In the genomic region with DNA sequence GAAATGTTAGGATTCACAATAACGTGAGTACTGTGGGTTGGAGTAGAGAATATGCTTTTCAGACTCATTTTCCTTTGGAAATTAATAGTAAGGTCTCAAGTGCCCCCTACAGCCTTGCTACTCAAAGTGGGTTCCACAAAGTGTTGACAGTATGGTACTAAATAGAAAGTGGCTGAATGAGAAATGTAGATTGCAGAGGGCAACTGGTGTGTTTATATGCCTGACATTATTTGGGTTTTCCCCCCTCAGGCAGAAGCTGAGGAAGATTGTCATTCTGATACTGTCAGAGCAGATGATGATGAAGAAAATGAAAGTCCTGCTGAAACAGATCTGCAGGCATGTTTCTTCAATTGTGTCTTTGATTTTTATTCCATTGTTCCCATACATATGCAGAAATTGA, we compare ENCODE assay signal across 11 cellular contexts. TPM values are rescaled to one million over a fixed set of nuclear protein-coding genes. Genes with fewer than 3 reads are reported as not detected.
DNase-seq lines count a peak whose midpoint lies in the region; ATAC-seq, FAIRE-seq and TF ChIP-seq lines count a peak whose summit lies in the region.
"Had no signal": no experiment of that assay in that cellular context is flagged by ENCODE, and none has a peak within 500 bp of the region (broad histone marks: within the 10 kb centered on the region; RNA-seq: fewer than 3 reads in every experiment).

No MANE protein-coding gene starts in this region.

- peaks cover 18% of the 10 kb centered on the region for H3K79me2 ChIP-seq in HepG2 (ENCODE audit: insufficient read depth, low read length)

- no peak for DNase-seq in HepG2 (ENCODE audit: low spot score)
- DNase-seq in right lobe of liver = no peak
- peak; percentile 53 for DNase-seq in OCI-M1 (lab: John Stamatoyannopoulos, UW)
- DNase-seq in stimulated activated naive CD8-positive, alpha-beta T cell treated with anti-CD3 and anti-CD28 coated beads, Interleukin-15, amount 100 ng/mL, for 72 hours = peak; percentile 30 to 50
- DNase-seq in head of caudate nucleus = no peak
- DNase-seq in stimulated activated naive CD4-positive, alpha-beta T cell treated with Interleukin-2 at 50 U/mL for 16 hours (lab: John Stamatoyannopoulos, UW) = no peak
- DNase-seq: NCI-H1092 had no signal

- intact Hi-C loops in HepG2 (cut with micrococcal nuclease; ENCODE audit: unreplicated experiment) = no loop called here
- intact Hi-C loops in right lobe of liver (cut with DNase I) = no loop called here
- intact Hi-C loops in head of caudate nucleus (cut with DNase I) = no loop called here

- CTCF ChIA-PET in HepG2 (lab: Yijun Ruan, JAX; ENCODE audit: low intra/inter-chr PET ratio, low total read pairs) = no interaction called here

- FAIRE-seq in HepG2 (lab: Jason Lieb, UNC) = no peak

- H2AFZ ChIP-seq in HepG2 (ENCODE audit: low read length) = no peak overlapping the region

- H3K4me1 Mint-ChIP-seq in stimulated activated naive CD8-positive, alpha-beta T cell treated with anti-CD3 and anti-CD28 coated beads, Interleukin-15, amount 100 ng/mL, for 72 hours = peaks cover 44% of the 10 kb centered on the region

- ATAC-seq in HepG2 (no peak), right lobe of liver (no peak), HG02623 (IDR thresholded peaks at IDR 0.05; ENCODE audit: unreplicated experiment) (peak; percentile 75), HG03175 (IDR thresholded peaks at IDR 0.05; ENCODE audit: unreplicated experiment) (no peak)
- peak; percentile 97 for ATAC-seq in stimulated activated naive CD8-positive, alpha-beta T cell treated with anti-CD3 and anti-CD28 coated beads, Interleukin-15, amount 100 ng/mL, for 72 hours

- no peaks in the 10 kb centered on the region for H3K27me3 Mint-ChIP-seq in stimulated activated naive CD8-positive, alpha-beta T cell treated with anti-CD3 and anti-CD28 coated beads, Interleukin-15, amount 100 ng/mL, for 72 hours
- H3K27me3 Mint-ChIP-seq: CD4-positive, CD25-positive, alpha-beta regulatory T cell had no signal

- H3K4me3 ChIP-seq in HepG2 (replicated peaks in 1 of 3; ENCODE audit: insufficient read depth in 1 of 3, low read depth in 2 of 3, low read length in 3 of 3) (no peak overlapping the region), right lobe of liver (no peak overlapping the region)
- H3K4me3 ChIP-seq: SJSA1 had no signal

- H3K4me1 ChIP-seq in HepG2 (ENCODE audit: insufficient read depth, low read length) = peaks cover 21% of the 10 kb centered on the region
- peaks cover 0 to 27% (median 6%) of the 10 kb centered on the region in 4 donors for H3K4me1 ChIP-seq in right lobe of liver

- H3K9me3 ChIP-seq in HepG2 (ENCODE audit: low read length) (no peaks in the 10 kb centered on the region), right lobe of liver (no peaks in the 10 kb centered on the region)
- H3K9me3 ChIP-seq: SJSA1 had no signal

- H3K4me2 ChIP-seq in HepG2 (ENCODE audit: low read depth, low read length) = no peak overlapping the region

- BruUV-seq in HepG2 (replicated peaks; lab: Mats Ljungman, UMichigan) = no TSS peak

- no peak for TF ChIP-seq EP300 in HepG2 (IDR thresholded peaks at IDR 0.05; ENCODE audit: low read depth in 2 of 2, low read length in 2 of 2)
- no peak for TF ChIP-seq EP300 in HepG2 (CRISPR knock-in tag; IDR thresholded peaks at IDR 0.05; ENCODE audit: borderline replicate concordance)

- WGBS in HepG2 (ENCODE audit: low lambda C conversion rate) = 100% methylated on average over 1 of the region's 1 CpG
- WGBS in right lobe of liver (ENCODE audit: insufficient coverage, low coverage, low lambda C conversion rate, missing lambda C conversion rate) = 75% methylated on average over 1 of the region's 1 CpG

- H3K9me3 Mint-ChIP-seq in stimulated activated naive CD8-positive, alpha-beta T cell treated with anti-CD3 and anti-CD28 coated beads, Interleukin-15, amount 100 ng/mL, for 72 hours = no peaks in the 10 kb centered on the region
- H3K9me3 Mint-ChIP-seq: CD4-positive, CD25-positive, alpha-beta regulatory T cell had no signal

- no peaks in the 10 kb centered on the region; a peak in 1 of 5 replicates for H3K27me3 ChIP-seq in HepG2 (ENCODE audit: control insufficient read depth in 1 of 2, insufficient read depth in 2 of 2, low read length in 2 of 2)
- H3K27me3 ChIP-seq in right lobe of liver = no peaks in the 10 kb centered on the region
- H3K27me3 ChIP-seq: SJSA1 had no signal

- no peak overlapping the region for H3K9ac ChIP-seq in HepG2 (ENCODE audit: insufficient read depth, low read depth, low read length)

- TF ChIP-seq RAD21 in HepG2 (CRISPR knock-in tag; IDR thresholded peaks at IDR 0.05) = no peak

- POLR2A ChIA-PET in HepG2 (lab: Yijun Ruan, JAX) = no interaction called here

- H4K20me1 ChIP-seq in HepG2 (ENCODE audit: insufficient read depth, low read length) = peaks cover 5% of the 10 kb centered on the region; the same call in 1 of the 2 replicates

- peak overlapping the region in 1 of 2 donors; percentile 39 for H3K4me3 Mint-ChIP-seq in stimulated activated naive CD8-positive, alpha-beta T cell treated with anti-CD3 and anti-CD28 coated beads, Interleukin-15, amount 100 ng/mL, for 72 hours
- H3K4me3 Mint-ChIP-seq: CD4-positive, CD25-positive, alpha-beta regulatory T cell had no signal

- no peak for TF ChIP-seq POLR2A in HepG2 (IDR thresholded peaks at IDR 0.05; ENCODE audit: insufficient read depth in 1 of 2, low read depth in 2 of 2, low read length in 2 of 2)
- TF ChIP-seq POLR2A in right lobe of liver (IDR thresholded peaks at IDR 0.05) = no peak

- in situ Hi-C loops in HepG2 (cut with HindIII; ENCODE audit: extremely low pct_ligation_motif_present, low pct_unique_long_range_greater_than_20kb) = no loop called here

- peak; percentile 16; the same call in 1 of the 2 replicates for TF ChIP-seq CTCF in HepG2 (CRISPR knock-in tag; IDR thresholded peaks at IDR 0.05)
- no peak for TF ChIP-seq CTCF in right lobe of liver (IDR thresholded peaks at IDR 0.05)

- H3K27ac ChIP-seq in HepG2 (ENCODE audit: extremely low read length, insufficient read depth, low read length) (no peak overlapping the region), right lobe of liver (no peak overlapping the region)
- H3K27ac ChIP-seq: SJSA1 had no signal

- no peak overlapping the region for H3K27ac Mint-ChIP-seq in stimulated activated naive CD8-positive, alpha-beta T cell treated with anti-CD3 and anti-CD28 coated beads, Interleukin-15, amount 100 ng/mL, for 72 hours

- peaks cover 7 to 29% of the 10 kb centered on the region in 2 experiments for H3K36me3 ChIP-seq in HepG2 (replicated peaks in 1 of 2; ENCODE audit: control insufficient read depth in 1 of 2, insufficient read depth in 2 of 2, low read length in 2 of 2)
- H3K36me3 ChIP-seq in right lobe of liver = peaks cover 0 to 40% (median 19%) of the 10 kb centered on the region in 4 donors

RNA-seq across cellular contexts. Expression of gene FBXO9, which starts 5.6 kb away (rescaled TPM):
- 59.2 and 64.3 TPM in 2 replicates for total RNA-seq in HepG2 (2016; rRNA removed; fragmentation: Illumina TruSeq; extraction: Trizol)
- total RNA-seq in HepG2 (2016; cell fraction: cytosol; rRNA removed; fragmentation: Illumina TruSeq; extraction: Trizol; ENCODE audit: low read depth) = 39.0 and 41.9 TPM in 2 replicates
- 57.9 and 71.5 TPM in 2 replicates for total RNA-seq in HepG2 (2016; cell fraction: insoluble cytoplasmic fraction; rRNA removed; fragmentation: Illumina TruSeq; extraction: Trizol)
- 69.1 and 90.8 TPM in 2 replicates for total RNA-seq in HepG2 (2016; cell fraction: membrane; rRNA removed; fragmentation: Illumina TruSeq; extraction: Trizol)
- total RNA-seq in HepG2 (2016; cell fraction: nucleus; rRNA removed; fragmentation: Illumina TruSeq; extraction: Trizol) = 79.2 and 92.5 TPM in 2 replicates
- polyA plus RNA-seq in HepG2 (2011; rRNA removed) = 93.5 and 98.4 TPM in 2 replicates
- polyA plus RNA-seq in HepG2 (2011; cell fraction: cytosol; rRNA removed) = 44.3 and 45.4 TPM in 2 replicates
- polyA plus RNA-seq in HepG2 (2011; cell fraction: nucleus; rRNA removed) = 382 and 412 TPM in 2 replicates
- polyA plus RNA-seq in HepG2 (2012) = 65.8 and 76.9 TPM in 2 replicates
- 44.6 and 65.5 TPM in 2 replicates for polyA plus RNA-seq in HepG2 (2016; cell fraction: cytosol; fragmentation: Illumina TruSeq; extraction: Trizol; ENCODE audit: low read depth)
- polyA plus RNA-seq in HepG2 (2016; cell fraction: insoluble cytoplasmic fraction; fragmentation: Illumina TruSeq; extraction: Trizol; ENCODE audit: low read depth) = 77.5 and 86.9 TPM in 2 replicates
- polyA plus RNA-seq in HepG2 (2016; cell fraction: membrane; fragmentation: Illumina TruSeq; extraction: Trizol; ENCODE audit: low read depth) = 66.8 and 86.6 TPM in 2 replicates
- 216 and 220 TPM in 2 replicates for polyA plus RNA-seq in HepG2 (2016; cell fraction: nucleus; fragmentation: Illumina TruSeq; extraction: Trizol; ENCODE audit: insufficient read depth, low read depth)
- 55.2 and 76.3 TPM in 2 replicates for polyA minus RNA-seq in HepG2 (2011; rRNA and poly(A)+ RNA removed; ENCODE audit: low replicate concordance)
- 24.3 and 30.7 TPM in 2 replicates for polyA minus RNA-seq in HepG2 (2011; cell fraction: cytosol; rRNA and poly(A)+ RNA removed)
- polyA minus RNA-seq in HepG2 (2011; cell fraction: nucleus; rRNA and poly(A)+ RNA removed) = 98.2 and 133 TPM in 2 replicates
- 10 to 100 TPM; 24.6 to 78.7 (median 54.1) TPM for total RNA-seq in right lobe of liver

RNA-seq across cellular contexts. Expression of gene CILK1, which starts 9.2 kb away (rescaled TPM):
- 15.5 and 25.4 TPM in 2 replicates for total RNA-seq in HepG2 (2016; rRNA removed; fragmentation: Illumina TruSeq; extraction: Trizol)
- total RNA-seq in HepG2 (2016; cell fraction: cytosol; rRNA removed; fragmentation: Illumina TruSeq; extraction: Trizol; ENCODE audit: low read depth) = 1.7 and 1.8 TPM in 2 replicates
- 15.4 and 24.0 TPM in 2 replicates for total RNA-seq in HepG2 (2016; cell fraction: insoluble cytoplasmic fraction; rRNA removed; fragmentation: Illumina TruSeq; extraction: Trizol)
- 12.7 and 13.3 TPM in 2 replicates for total RNA-seq in HepG2 (2016; cell fraction: membrane; rRNA removed; fragmentation: Illumina TruSeq; extraction: Trizol)
- 13.0 and 14.6 TPM in 2 replicates for total RNA-seq in HepG2 (2016; cell fraction: nucleus; rRNA removed; fragmentation: Illumina TruSeq; extraction: Trizol)
- 8.7 and 11.4 TPM in 2 replicates for polyA plus RNA-seq in HepG2 (2011; rRNA removed)
- 5.9 and 7.6 TPM in 2 replicates for polyA plus RNA-seq in HepG2 (2011; cell fraction: cytosol; rRNA removed)
- polyA plus RNA-seq in HepG2 (2011; cell fraction: nucleus; rRNA removed) = 4.6 and 4.9 TPM in 2 replicates
- polyA plus RNA-seq in HepG2 (2012) = 5.6 and 6.2 TPM in 2 replicates
- 1.3 and 1.4 TPM in 2 replicates for polyA plus RNA-seq in HepG2 (2016; cell fraction: cytosol; fragmentation: Illumina TruSeq; extraction: Trizol; ENCODE audit: low read depth)
- polyA plus RNA-seq in HepG2 (2016; cell fraction: insoluble cytoplasmic fraction; fragmentation: Illumina TruSeq; extraction: Trizol; ENCODE audit: low read depth) = 24.9 and 25.0 TPM in 2 replicates
- polyA plus RNA-seq in HepG2 (2016; cell fraction: membrane; fragmentation: Illumina TruSeq; extraction: Trizol; ENCODE audit: low read depth) = 7.3 and 7.7 TPM in 2 replicates
- 19.5 and 21.6 TPM in 2 replicates for polyA plus RNA-seq in HepG2 (2016; cell fraction: nucleus; fragmentation: Illumina TruSeq; extraction: Trizol; ENCODE audit: insufficient read depth, low read depth)
- 6.8 and 9.5 TPM in 2 replicates for polyA minus RNA-seq in HepG2 (2011; rRNA and poly(A)+ RNA removed; ENCODE audit: low replicate concordance)
- polyA minus RNA-seq in HepG2 (2011; cell fraction: cytosol; rRNA and poly(A)+ RNA removed) = 7.1 and 9.0 TPM in 2 replicates
- 8.2 and 11.1 TPM in 2 replicates for polyA minus RNA-seq in HepG2 (2011; cell fraction: nucleus; rRNA and poly(A)+ RNA removed)
- total RNA-seq in right lobe of liver = 1 to 10 TPM; 5.6 to 7.8 (median 6.9) TPM

Comparison
In these comparisons a context has a peak if more than half of its experiments do, and no peak if none do; other contexts are left out.
1. ATAC-seq: peak in HG02623 (single experiment) and stimulated activated naive CD8-positive, alpha-beta T cell treated with anti-CD3 and anti-CD28 coated beads, Interleukin-15, amount 100 ng/mL, for 72 hours (single experiment); none in HepG2 (single experiment), right lobe of liver (0 of 4) and HG03175 (single experiment).
2. DNase-seq: peak in OCI-M1 (single experiment) and stimulated activated naive CD8-positive, alpha-beta T cell treated with anti-CD3 and anti-CD28 coated beads, Interleukin-15, amount 100 ng/mL, for 72 hours (2 of 2); none in HepG2 (single experiment), right lobe of liver (0 of 3), head of caudate nucleus (0 of 42) and stimulated activated naive CD4-positive, alpha-beta T cell treated with Interleukin-2 at 50 U/mL for 16 hours (single experiment).